In the genomic region with DNA sequence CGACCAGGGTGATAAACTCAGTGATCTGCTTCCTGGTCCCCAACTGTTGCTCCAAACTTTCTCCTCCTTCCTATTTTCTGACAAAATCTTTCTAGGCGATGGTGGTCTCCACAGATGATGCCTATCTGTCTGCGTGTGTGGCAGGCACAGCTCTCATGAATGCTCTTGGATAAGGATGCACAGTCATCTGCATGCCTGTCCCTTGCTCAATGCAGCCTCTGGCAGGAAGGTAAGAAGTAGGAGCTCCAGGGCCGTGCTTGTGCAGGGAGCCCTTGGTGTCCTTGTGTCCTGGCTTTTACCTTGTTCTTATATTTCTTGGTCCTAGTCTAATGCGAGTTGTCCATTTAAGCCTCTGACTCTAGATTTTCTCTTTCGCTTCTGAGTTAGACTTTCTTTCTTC, we compare ENCODE assay signal across 13 cellular contexts. TPM values are rescaled to one million over a fixed set of nuclear protein-coding genes. Genes with fewer than 3 reads are reported as not detected.
DNase-seq lines count a peak whose midpoint lies in the region; ATAC-seq and TF ChIP-seq lines count a peak whose summit lies in the region.
"Had no signal": no experiment of that assay in that cellular context is flagged by ENCODE, and none has a peak within 500 bp of the region (broad histone marks: within the 10 kb centered on the region; RNA-seq: fewer than 3 reads in every experiment).

No MANE protein-coding gene starts in this region.

- no peak overlapping the region for H3K14ac ChIP-seq in neuronal stem cell (ENCODE audit: low read length)

- H3K27me3 ChIP-seq in RWPE2 (ENCODE audit: insufficient read depth, poor library complexity, severe bottlenecking): no peaks in the 10 kb centered on the region
- peaks cover 0 to 17% (median 0%) of the 10 kb centered on the region in 3 experiments for H3K27me3 ChIP-seq in neuronal stem cell (ENCODE audit: control insufficient read depth in 3 of 3, insufficient read depth in 3 of 3, low read depth in 1 of 3, low read length in 3 of 3)

- DNase-seq in RWPE2 (ENCODE audit: low spot score) (no peak), epithelial cell of esophagus (ENCODE audit: low read depth) (peak; percentile 30), left lobe of liver (ENCODE audit: low spot score) (no peak), T-helper 2 cell (no peak), neuronal stem cell (ENCODE audit: low spot score) (no peak)
- DNase-seq: Caco-2; CD8-positive, alpha-beta memory T cell; DND-41; GDM1; HCEC 1CT; HFFc6 had no signal

- H3K4ac ChIP-seq in neuronal stem cell (ENCODE audit: low read length): no peak overlapping the region

- no peak overlapping the region for H2BK12ac ChIP-seq in neuronal stem cell (ENCODE audit: low read length)

- H3K23ac ChIP-seq in neuronal stem cell (ENCODE audit: low read depth, low read length, poor library complexity): no peak overlapping the region

- peaks cover 8% of the 10 kb centered on the region for H3K4me1 ChIP-seq in RWPE2 (ENCODE audit: insufficient read depth, poor library complexity, severe bottlenecking)
- H3K4me1 ChIP-seq in neuronal stem cell (ENCODE audit: control insufficient read depth in 2 of 2, insufficient read depth in 1 of 2, low read depth in 1 of 2, low read length in 2 of 2): no peaks in the 10 kb centered on the region
- H3K4me1 ChIP-seq: A549 had no signal

- H3K9ac ChIP-seq in neuronal stem cell (ENCODE audit: low read depth, low read length, poor library complexity): no peak overlapping the region

- H2AK5ac ChIP-seq in neuronal stem cell (ENCODE audit: low read depth, low read length): no peak overlapping the region

- H3K4me2 ChIP-seq in neuronal stem cell (ENCODE audit: insufficient read depth, low read length, poor library complexity, severe bottlenecking): no peak overlapping the region
- H3K4me2 ChIP-seq: A549 had no signal

- no peak overlapping the region for H4K91ac ChIP-seq in neuronal stem cell (ENCODE audit: low read depth, low read length, poor library complexity)

- ATAC-seq in RWPE2 (ENCODE audit: low read depth): 0 out of 3 replicates have a peak, but pooled peaks have one; percentile 19
- peak; percentile 59 for ATAC-seq in left lobe of liver
- ATAC-seq in GM18861 (IDR thresholded peaks at IDR 0.05; ENCODE audit: unreplicated experiment): no peak
- ATAC-seq: A549 had no signal

- TF ChIP-seq CTCF in RWPE2 (IDR thresholded peaks at IDR 0.05; ENCODE audit: poor library complexity, severe bottlenecking): no peak
- no peak for TF ChIP-seq CTCF in epithelial cell of esophagus (IDR thresholded peaks at IDR 0.05; ENCODE audit: insufficient read depth, low read depth, low read length, missing control alignments)

- no peak overlapping the region for H2BK5ac ChIP-seq in neuronal stem cell (ENCODE audit: low read length)

- no peaks in the 10 kb centered on the region for H3K79me1 ChIP-seq in neuronal stem cell (ENCODE audit: low read depth, low read length)

- no peak overlapping the region for H4K8ac ChIP-seq in neuronal stem cell (ENCODE audit: low read depth, low read length)

- no peaks in the 10 kb centered on the region for H3K36me3 ChIP-seq in RWPE2 (ENCODE audit: low read depth)
- H3K36me3 ChIP-seq in neuronal stem cell (replicated peaks in 1 of 2; ENCODE audit: control insufficient read depth in 2 of 2, insufficient read depth in 2 of 2, low read length in 2 of 2): no peaks in the 10 kb centered on the region

- no peak overlapping the region for H3K4me3 ChIP-seq in RWPE2 (ENCODE audit: severe bottlenecking)
- H3K4me3 ChIP-seq in epithelial cell of esophagus (ENCODE audit: low read length): no peak overlapping the region
- H3K4me3 ChIP-seq in neuronal stem cell (ENCODE audit: low read length in 2 of 2): no peak overlapping the region
- H3K4me3 ChIP-seq: A549 had no signal

- H3K9me3 ChIP-seq in RWPE2 (ENCODE audit: severe bottlenecking): no peaks in the 10 kb centered on the region
- H3K9me3 ChIP-seq in neuronal stem cell (replicated peaks in 1 of 2; ENCODE audit: control insufficient read depth in 2 of 2, insufficient read depth in 1 of 2, low read depth in 1 of 2, low read length in 2 of 2): no peaks in the 10 kb centered on the region

- no CpG with 5 or more reads among the region's 6 CpGs for WGBS in neuronal stem cell (ENCODE audit: extremely low coverage in 2 of 2, insufficient read length in 2 of 2, insufficient replicate concordance in 1 of 2), 2 donors

- H3K27ac ChIP-seq in RWPE2 (ENCODE audit: poor library complexity, severe bottlenecking) (no peak overlapping the region), neuronal stem cell (replicated peaks; ENCODE audit: low read length) (no peak overlapping the region)
- H3K27ac ChIP-seq: A549 had no signal

- no peak overlapping the region for H2AFZ ChIP-seq in neuronal stem cell (ENCODE audit: low read length)

- no peak overlapping the region for H2BK15ac ChIP-seq in neuronal stem cell (ENCODE audit: low read length)

- no peak overlapping the region for H2BK120ac ChIP-seq in neuronal stem cell (ENCODE audit: low read depth, low read length)

- no peak overlapping the region for H3K18ac ChIP-seq in neuronal stem cell (ENCODE audit: low read length)

RNA-seq across cellular contexts. Expression of gene INSIG2, which starts 57.5 kb away (rescaled TPM):
- total RNA-seq in left lobe of liver: 20.7 TPM
- 7.2 TPM for polyA plus RNA-seq in neuronal stem cell (2013, experiment 1 of 2)
- 7.2 TPM for polyA plus RNA-seq in neuronal stem cell (2013, experiment 2 of 2)
